Comparison of ENCODE assay signal across 1 cellular context in genomic region chr1:53669511-53670191, GRCh38.
TF ChIP-seq lines count a peak whose summit lies in the region.

No MANE protein-coding gene starts in this region.

TF ChIP-seq in H1, 55 proteins besides CTCF, POLR2A, EP300 and RAD21:
- TF ChIP-seq CBX5 (IDR thresholded peaks at IDR 0.05; ENCODE audit: low read depth, low read length), result no peak
- TF ChIP-seq CREB1 (IDR thresholded peaks at IDR 0.05), result no peak
- no peak for TF ChIP-seq EGR1 (IDR thresholded peaks at IDR 0.05; ENCODE audit: borderline replicate concordance, low read depth, low read length)
- TF ChIP-seq SUZ12 (IDR thresholded peaks at IDR 0.05; ENCODE audit: low read length), result no peak
- no peak for TF ChIP-seq FOSL1 (IDR thresholded peaks at IDR 0.05; ENCODE audit: insufficient read depth, low read depth, low read length)
- no peak for TF ChIP-seq NANOG (IDR thresholded peaks at IDR 0.05; ENCODE audit: insufficient read depth, low read depth, low read length, poor library complexity, severe bottlenecking)
- TF ChIP-seq RBBP5 (IDR thresholded peaks at IDR 0.05; ENCODE audit: borderline replicate concordance, low read depth, low read length), result no peak
- no peak for TF ChIP-seq HDAC6 (IDR thresholded peaks at IDR 0.05; ENCODE audit: low read depth, low read length)
- no peak for TF ChIP-seq USF2 (IDR thresholded peaks at IDR 0.05; ENCODE audit: low read length)
- TF ChIP-seq BCL11A (IDR thresholded peaks at IDR 0.05; ENCODE audit: low read depth in 2 of 2, low read length in 2 of 2), result no peak
- no peak for TF ChIP-seq CHD2 (IDR thresholded peaks at IDR 0.05; ENCODE audit: low read length)
- TF ChIP-seq RXRA (IDR thresholded peaks at IDR 0.05; ENCODE audit: insufficient read depth, low read depth, low read length), result no peak
- TF ChIP-seq KDM1A (IDR thresholded peaks at IDR 0.05; ENCODE audit: borderline replicate concordance, low read length), result no peak
- TF ChIP-seq RFX5 (IDR thresholded peaks at IDR 0.05; ENCODE audit: borderline replicate concordance, low read depth, low read length), result no peak
- no peak for TF ChIP-seq SP4 (IDR thresholded peaks at IDR 0.05; ENCODE audit: low read length)
- TF ChIP-seq ZNF274 (IDR thresholded peaks at IDR 0.05; ENCODE audit: borderline replicate concordance, extremely low read depth, low read length), result no peak
- no peak for TF ChIP-seq GTF2F1 (IDR thresholded peaks at IDR 0.05; ENCODE audit: borderline replicate concordance, low read depth, low read length)
- no peak for TF ChIP-seq BACH1 (IDR thresholded peaks at IDR 0.05; ENCODE audit: low read length)
- no peak for TF ChIP-seq TBP (IDR thresholded peaks at IDR 0.05; ENCODE audit: low read depth, low read length)
- TF ChIP-seq YY1 (IDR thresholded peaks at IDR 0.05; ENCODE audit: low read depth, low read length), result no peak
